Comparison of ENCODE assay signal across 9 cellular contexts in genomic region chr5:55220433-55221185, GRCh38. TPM values are rescaled to one million over a fixed set of nuclear protein-coding genes. Genes with fewer than 3 reads are reported as not detected.
DNase-seq lines count a peak whose midpoint lies in the region; ATAC-seq and TF ChIP-seq lines count a peak whose summit lies in the region.
"Had no signal": no experiment of that assay in that cellular context is flagged by ENCODE, and none has a peak within 500 bp of the region (broad histone marks: within the 10 kb centered on the region; RNA-seq: fewer than 3 reads in every experiment).

No MANE protein-coding gene starts in this region.

- H3K9me3 ChIP-seq in ascending aorta: no peaks in the 10 kb centered on the region
- H3K9me3 ChIP-seq: A549 had no signal

- H3K4me3 ChIP-seq in ascending aorta (peak overlapping the region; percentile 50 to 56), kidney epithelial cell (ENCODE audit: low read depth, low read length) (peak overlapping the region; percentile 38)
- H3K4me3 ChIP-seq: A549 had no signal

- no peak overlapping the region for H3K27ac ChIP-seq in ascending aorta
- H3K27ac ChIP-seq: A549 had no signal

- TF ChIP-seq CTCF in ascending aorta (IDR thresholded peaks at IDR 0.05) (no peak), kidney epithelial cell (IDR thresholded peaks at IDR 0.05; ENCODE audit: insufficient read depth, low read length, poor library complexity, severe bottlenecking) (peak; percentile 31)

- peak; percentile 34 for ATAC-seq in stimulated activated naive CD8-positive, alpha-beta T cell treated with anti-CD3 and anti-CD28 coated beads, Interleukin-15, Interleukin-2, amounts not matched to agents 100 U/mL and 50 U/mL, for 24 hours
- no peak for ATAC-seq in GM18505 (IDR thresholded peaks at IDR 0.05; ENCODE audit: unreplicated experiment)
- ATAC-seq in HG03457 (IDR thresholded peaks at IDR 0.05; ENCODE audit: unreplicated experiment): no peak
- ATAC-seq in HG03442 (IDR thresholded peaks at IDR 0.05; ENCODE audit: unreplicated experiment): no peak
- ATAC-seq: A549 had no signal

- no peaks in the 10 kb centered on the region for H3K4me1 ChIP-seq in ascending aorta
- H3K4me1 ChIP-seq: A549 had no signal

- H3K36me3 ChIP-seq in ascending aorta (no peaks in the 10 kb centered on the region), kidney epithelial cell (ENCODE audit: control insufficient read depth, insufficient read depth, low read length) (no peaks in the 10 kb centered on the region)

- H3K27me3 ChIP-seq in ascending aorta (peaks cover 21% of the 10 kb centered on the region), kidney epithelial cell (ENCODE audit: control insufficient read depth, insufficient read depth, low read length) (peaks cover 53% of the 10 kb centered on the region)

- TF ChIP-seq POLR2A in GM18505 (IDR thresholded peaks at IDR 0.05; ENCODE audit: borderline replicate concordance, extremely low read depth, insufficient read depth, insufficient read length): no peak

- intact Hi-C loops in ascending aorta (cut with DNase I): no loop called here

- peak; percentile 29 for DNase-seq in activated CD4-positive, alpha-beta T cell treated with anti-CD3 and anti-CD28 coated beads for 48 hours
- no peak for DNase-seq in activated CD4-positive, alpha-beta T cell treated with anti-CD3 and anti-CD28 coated beads for 4 hours
- no peak for DNase-seq in ascending aorta (ENCODE audit: low spot score in 2 of 2)
- no peak for DNase-seq in kidney epithelial cell (ENCODE audit: low read depth)
- DNase-seq in stimulated activated naive CD8-positive, alpha-beta T cell treated with anti-CD3 and anti-CD28 coated beads, Interleukin-15, Interleukin-2, amounts not matched to agents 100 U/mL and 50 U/mL, for 24 hours: peak; percentile 15

RNA-seq across cellular contexts. Expression of gene MCIDAS, which starts 6.5 kb away (rescaled TPM):
- total RNA-seq in ascending aorta: not detected
- not detected in 2 replicates for total RNA-seq in kidney epithelial cell

RNA-seq across cellular contexts. Expression of gene CCNO, which starts 12.8 kb away (rescaled TPM):
- total RNA-seq in ascending aorta (43.2 TPM), kidney epithelial cell (1.3 and 3.9 TPM in 2 replicates)

RNA-seq across cellular contexts. Expression of gene CDC20B, which starts 47.6 kb away (rescaled TPM):
- total RNA-seq in ascending aorta (not detected), kidney epithelial cell (0.27 TPM in 1 of 2 replicates, not detected in the other)

Comparison
In these comparisons a context has a peak if more than half of its experiments do, and no peak if none do; other contexts are left out.
1. DNase-seq: peak in activated CD4-positive, alpha-beta T cell treated with anti-CD3 and anti-CD28 coated beads for 48 hours (single experiment) and stimulated activated naive CD8-positive, alpha-beta T cell treated with anti-CD3 and anti-CD28 coated beads, Interleukin-15, Interleukin-2, amounts not matched to agents 100 U/mL and 50 U/mL, for 24 hours (single experiment); none in activated CD4-positive, alpha-beta T cell treated with anti-CD3 and anti-CD28 coated beads for 4 hours (0 of 2), ascending aorta (0 of 2) and kidney epithelial cell (single experiment).